21 cellular contexts compared by ENCODE assay signal in genomic region chr17:71709974-71710373, GRCh38.
DNase-seq lines count a peak whose midpoint lies in the region; TF ChIP-seq lines count a peak whose summit lies in the region.
"Had no signal": no experiment of that assay in that cellular context is flagged by ENCODE, and none has a peak within 500 bp of the region (broad histone marks: within the 10 kb centered on the region; RNA-seq: fewer than 3 reads in every experiment).

No MANE protein-coding gene starts in this region.

- DNase-seq in AG08395 (ENCODE audit: low spot score) (peak; percentile 60), ELR (ENCODE audit: low read depth) (peak; percentile 24), NCI-H345 treated with DMSO at 0.1 percent for 48 hours (lab: John Stamatoyannopoulos, UW; ENCODE audit: unreplicated experiment) (peak; percentile 41), coronary artery (ENCODE audit: low spot score) (no peak), tibial artery (no peak), GM13976 (ENCODE audit: low spot score) (no peak)
- no peak for DNase-seq in activated T-cell treated with anti-CD3 and anti-CD28 coated beads, Interleukin-2, amount 50 U/mL, for 48 hours
- DNase-seq: activated CD4-positive, alpha-beta memory T cell treated with anti-CD3 and anti-CD28 coated beads for 36 hours; activated naive CD4-positive, alpha-beta T cell treated with anti-CD3 and anti-CD28 coated beads, Interleukin-2, amount 50 U/mL, for 16 hours; activated T-cell treated with anti-CD3 and anti-CD28 coated beads, Interleukin-2, amount 50 U/mL, for 24 hours; glutamatergic neuron; Karpas-422; left ventricle myocardium inferior; NCI-H524; occipital lobe; OCI-M1; SIG-M5; stimulated activated CD4-positive, alpha-beta T cell treated with anti-CD3 and anti-CD28 coated beads, Interleukin-1b, Interleukin-23, amount 100 ng/mL, for 48 hours; T-helper 17 cell; WERI-Rb-1 had no signal

- intact Hi-C loops in tibial artery (cut with DNase I; ENCODE audit: low total_unique reads) = no loop called here

- H3K4me3 ChIP-seq in coronary artery (no peak overlapping the region), tibial artery (no peak overlapping the region)
- H3K4me3 ChIP-seq: left ventricle myocardium inferior had no signal

- H3K27me3 ChIP-seq in tibial artery = no peaks in the 10 kb centered on the region

- H3K27ac ChIP-seq in cingulate gyrus (ENCODE audit: low read depth, low read length) = peak overlapping the region; percentile 2
- H3K27ac ChIP-seq in coronary artery = no peak overlapping the region
- no peak overlapping the region for H3K27ac ChIP-seq in tibial artery
- H3K27ac ChIP-seq: left ventricle myocardium inferior, WERI-Rb-1 had no signal

- H3K4me1 ChIP-seq in tibial artery = no peaks in the 10 kb centered on the region
- H3K4me1 ChIP-seq: left ventricle myocardium inferior had no signal

- in situ Hi-C loops in GM13976 (cut with MboI; ENCODE audit: low sequenced_read_pairs, unreplicated experiment) = no loop called here

- no peak for TF ChIP-seq CTCF in coronary artery (IDR thresholded peaks at IDR 0.05)
- TF ChIP-seq CTCF in tibial artery (IDR thresholded peaks at IDR 0.05) = no peak
- no peak for TF ChIP-seq CTCF in GM13976 (IDR thresholded peaks at IDR 0.05; ENCODE audit: borderline replicate concordance, control extremely low read depth, extremely low read depth, insufficient read depth, missing control alignments)

- H3K36me3 ChIP-seq in tibial artery = no peaks in the 10 kb centered on the region
- H3K36me3 ChIP-seq: left ventricle myocardium inferior, WERI-Rb-1 had no signal

- no peaks in the 10 kb centered on the region for H3K9me3 ChIP-seq in tibial artery
- H3K9me3 ChIP-seq: left ventricle myocardium inferior had no signal

Comparison
In these comparisons a context has a peak if more than half of its experiments do, and no peak if none do; other contexts are left out.
1. DNase-seq: peak in AG08395 (single experiment), ELR (single experiment) and NCI-H345 treated with DMSO at 0.1 percent for 48 hours (single experiment); none in coronary artery (single experiment), tibial artery (0 of 2), GM13976 (single experiment) and activated T-cell treated with anti-CD3 and anti-CD28 coated beads, Interleukin-2, amount 50 U/mL, for 48 hours (0 of 2).